Comparison of ENCODE assay signal across 19 cellular contexts in genomic region chr13:110581489-110582185, GRCh38. TPM values are rescaled to one million over a fixed set of nuclear protein-coding genes. Genes with fewer than 3 reads are reported as not detected.
DNase-seq lines count a peak whose midpoint lies in the region; ATAC-seq and TF ChIP-seq lines count a peak whose summit lies in the region.
"Had no signal": no experiment of that assay in that cellular context is flagged by ENCODE, and none has a peak within 500 bp of the region (broad histone marks: within the 10 kb centered on the region; RNA-seq: fewer than 3 reads in every experiment).

No MANE protein-coding gene starts in this region.

- no peak for DNase-seq in Caco-2
- no peak for DNase-seq in GM23338 (ENCODE audit: low spot score)
- DNase-seq in endodermal cell = peak; percentile 40
- no peak for DNase-seq in neuronal stem cell (ENCODE audit: low spot score)
- no peak for DNase-seq in activated CD8-positive, alpha-beta T cell treated with anti-CD3 and anti-CD28 coated beads, Interleukin-2, amount 10 ng/mL, durations not matched to agents 7 days and 5 days
- DNase-seq in H4 (ENCODE audit: low spot score) = no peak
- DNase-seq: CD4-positive, CD25-positive, alpha-beta regulatory T cell; DMS79; GOT3; NCI-H1092; NCI-H1436; NCI-H2029; NCI-H2171 treated with DMSO at 0.1 percent for 48 hours; NCI-H524 treated with DMSO at 0.1 percent for 48 hours; NCI-H82; Peyer's patch had no signal

- no peak overlapping the region for H3K23ac ChIP-seq in neuronal stem cell (ENCODE audit: low read depth, low read length, poor library complexity)

- H3K4me1 Mint-ChIP-seq in Caco-2 (ENCODE audit: low read depth, unreplicated experiment) = no peaks in the 10 kb centered on the region
- no peaks in the 10 kb centered on the region for H3K4me1 Mint-ChIP-seq in GM23338
- H3K4me1 Mint-ChIP-seq in endodermal cell = no peaks in the 10 kb centered on the region
- no peaks in the 10 kb centered on the region for H3K4me1 Mint-ChIP-seq in activated CD8-positive, alpha-beta T cell treated with anti-CD3 and anti-CD28 coated beads, Interleukin-2, amount 10 ng/mL, durations not matched to agents 7 days and 5 days (ENCODE audit: low read depth)
- H3K4me1 Mint-ChIP-seq: CD4-positive, CD25-positive, alpha-beta regulatory T cell had no signal

- no peak overlapping the region for H3K4me3 Mint-ChIP-seq in Caco-2 (ENCODE audit: unreplicated experiment)
- no peak overlapping the region for H3K4me3 Mint-ChIP-seq in GM23338
- H3K4me3 Mint-ChIP-seq in endodermal cell = no peak overlapping the region
- no peak overlapping the region for H3K4me3 Mint-ChIP-seq in activated CD8-positive, alpha-beta T cell treated with anti-CD3 and anti-CD28 coated beads, Interleukin-2, amount 10 ng/mL, durations not matched to agents 7 days and 5 days
- H3K4me3 Mint-ChIP-seq: CD4-positive, CD25-positive, alpha-beta regulatory T cell had no signal

- BruUV-seq in Caco-2 (replicated peaks; lab: Mats Ljungman, UMichigan) = no TSS peak

- H2AFZ ChIP-seq in GM23338 (peak overlapping the region; percentile 52; the same call in 1 of the 2 replicates), neuronal stem cell (ENCODE audit: low read length) (no peak overlapping the region)

- H2AK5ac ChIP-seq in neuronal stem cell (ENCODE audit: low read depth, low read length) = peak overlapping the region; percentile 34

- H3K9me3 ChIP-seq in Caco-2 (no peaks in the 10 kb centered on the region), endodermal cell (ENCODE audit: control insufficient read depth, low read length) (no peaks in the 10 kb centered on the region), neuronal stem cell (replicated peaks in 1 of 2; ENCODE audit: control insufficient read depth in 2 of 2, insufficient read depth in 1 of 2, low read depth in 1 of 2, low read length in 2 of 2) (peaks cover 0 to 2% of the 10 kb centered on the region in 2 donors)
- H3K9me3 ChIP-seq: Peyer's patch had no signal

- no peaks in the 10 kb centered on the region for H3K79me1 ChIP-seq in neuronal stem cell (ENCODE audit: low read depth, low read length)

- peaks cover 7% of the 10 kb centered on the region for H3K36me3 Mint-ChIP-seq in Caco-2 (ENCODE audit: insufficient read depth, unreplicated experiment)
- H3K36me3 Mint-ChIP-seq in GM23338 (ENCODE audit: low read depth) = no peaks in the 10 kb centered on the region
- no peaks in the 10 kb centered on the region for H3K36me3 Mint-ChIP-seq in endodermal cell (ENCODE audit: low read depth)
- no peaks in the 10 kb centered on the region for H3K36me3 Mint-ChIP-seq in activated CD8-positive, alpha-beta T cell treated with anti-CD3 and anti-CD28 coated beads, Interleukin-2, amount 10 ng/mL, durations not matched to agents 7 days and 5 days (ENCODE audit: low read depth)
- H3K36me3 Mint-ChIP-seq: CD4-positive, CD25-positive, alpha-beta regulatory T cell had no signal

- CTCF ChIA-PET in Caco-2 (lab: Charles Lee) = no interaction called here
- CTCF ChIA-PET in activated CD8-positive, alpha-beta T cell treated with anti-CD3 and anti-CD28 coated beads, Interleukin-2, amount 10 ng/mL, durations not matched to agents 7 days and 5 days (lab: Charles Lee) = interaction anchor here (0.6 kb wide), 1 partner anchor 645 kb away, joined by 3 read pairs; no protein-coding TSS in a partner anchor

- H3K4me1 ChIP-seq in Caco-2 = peaks cover 2% of the 10 kb centered on the region
- no peaks in the 10 kb centered on the region for H3K4me1 ChIP-seq in GM23338 (ENCODE audit: insufficient read depth)
- no peaks in the 10 kb centered on the region for H3K4me1 ChIP-seq in endodermal cell (ENCODE audit: control insufficient read depth, insufficient read depth, low read length)
- no peaks in the 10 kb centered on the region for H3K4me1 ChIP-seq in neuronal stem cell (ENCODE audit: control insufficient read depth in 2 of 2, insufficient read depth in 1 of 2, low read depth in 1 of 2, low read length in 2 of 2)
- H3K4me1 ChIP-seq: Peyer's patch had no signal

- peak overlapping the region; percentile 10 for H3K14ac ChIP-seq in neuronal stem cell (ENCODE audit: low read length)

- H3K27ac ChIP-seq in GM23338 (ENCODE audit: low read depth) = 0 out of 2 replicates have a peak overlapping the region, but pooled peaks have one; percentile 20
- no peak overlapping the region for H3K27ac ChIP-seq in endodermal cell (ENCODE audit: low read depth, low read length)
- H3K27ac ChIP-seq in neuronal stem cell (replicated peaks; ENCODE audit: low read length) = no peak overlapping the region
- H3K27ac ChIP-seq: Peyer's patch had no signal

- no peaks in the 10 kb centered on the region for H3K36me3 ChIP-seq in Caco-2 (ENCODE audit: control insufficient read depth, insufficient read depth, low read length)
- H3K36me3 ChIP-seq in GM23338 (ENCODE audit: insufficient read depth) = no peaks in the 10 kb centered on the region
- H3K36me3 ChIP-seq in endodermal cell (ENCODE audit: control insufficient read depth, insufficient read depth, low read length) = no peaks in the 10 kb centered on the region
- H3K36me3 ChIP-seq in neuronal stem cell (replicated peaks in 1 of 2; ENCODE audit: control insufficient read depth in 2 of 2, insufficient read depth in 2 of 2, low read length in 2 of 2) = peaks cover 0 to 2% of the 10 kb centered on the region in 2 donors
- H3K36me3 ChIP-seq: Peyer's patch had no signal

- intact Hi-C loops in Caco-2 (cut with micrococcal nuclease; ENCODE audit: unreplicated experiment) = no loop called here

- H3K4me2 ChIP-seq in GM23338 = no peak overlapping the region
- H3K4me2 ChIP-seq in neuronal stem cell (ENCODE audit: insufficient read depth, low read length, poor library complexity, severe bottlenecking) = no peak overlapping the region

- H3K4me3 ChIP-seq in Caco-2 (ENCODE audit: low read depth, low read length) (no peak overlapping the region), GM23338 (no peak overlapping the region), endodermal cell (ENCODE audit: low read length) (no peak overlapping the region), neuronal stem cell (ENCODE audit: low read length in 2 of 2) (no peak overlapping the region)
- H3K4me3 ChIP-seq: K562, Peyer's patch had no signal

- no peaks in the 10 kb centered on the region for H4K20me1 ChIP-seq in GM23338 (replicated peaks; ENCODE audit: insufficient read depth)

- no peak overlapping the region for H2BK5ac ChIP-seq in neuronal stem cell (ENCODE audit: low read length)

- no peak overlapping the region for H2BK15ac ChIP-seq in neuronal stem cell (ENCODE audit: low read length)

- no peak for ATAC-seq in GM23338
- no peak for ATAC-seq in activated CD8-positive, alpha-beta T cell treated with anti-CD3 and anti-CD28 coated beads, Interleukin-2, amount 10 ng/mL, durations not matched to agents 7 days and 5 days
- no peak for ATAC-seq in HG02938 (IDR thresholded peaks at IDR 0.05; ENCODE audit: unreplicated experiment)

- H3K4ac ChIP-seq in neuronal stem cell (ENCODE audit: low read length) = no peak overlapping the region

- no peaks in the 10 kb centered on the region for H3K27me3 Mint-ChIP-seq in Caco-2 (ENCODE audit: insufficient read depth, unreplicated experiment)
- H3K27me3 Mint-ChIP-seq in GM23338 (ENCODE audit: insufficient read depth, low read depth, poor library complexity) = no peaks in the 10 kb centered on the region
- H3K27me3 Mint-ChIP-seq in endodermal cell (ENCODE audit: insufficient read depth) = no peaks in the 10 kb centered on the region
- peaks cover 29% of the 10 kb centered on the region for H3K27me3 Mint-ChIP-seq in activated CD8-positive, alpha-beta T cell treated with anti-CD3 and anti-CD28 coated beads, Interleukin-2, amount 10 ng/mL, durations not matched to agents 7 days and 5 days (ENCODE audit: low read depth)

- H4K8ac ChIP-seq in neuronal stem cell (ENCODE audit: low read depth, low read length) = no peak overlapping the region

- H2BK120ac ChIP-seq in neuronal stem cell (ENCODE audit: low read depth, low read length) = no peak overlapping the region

- H3K9ac ChIP-seq in endodermal cell (ENCODE audit: extremely low read depth, low read length, poor library complexity, severe bottlenecking) = no peak overlapping the region
- no peak overlapping the region for H3K9ac ChIP-seq in neuronal stem cell (ENCODE audit: low read depth, low read length, poor library complexity)

- POLR2A ChIA-PET in Caco-2 (lab: Charles Lee) = no interaction called here
- POLR2A ChIA-PET in activated CD8-positive, alpha-beta T cell treated with anti-CD3 and anti-CD28 coated beads, Interleukin-2, amount 10 ng/mL, durations not matched to agents 7 days and 5 days (lab: Charles Lee) = interaction anchor here (0.6 kb wide), 1 partner anchor 234 kb away, joined by 3 read pairs; no protein-coding TSS in a partner anchor

- 93 to 94% methylated on average over 10 to 14 of the region's 14 CpGs for WGBS in endodermal cell (ENCODE audit: insufficient coverage in 1 of 2, insufficient read length in 1 of 2), 2 experiments
- no CpG with 5 or more reads among the region's 14 CpGs for WGBS in neuronal stem cell (ENCODE audit: extremely low coverage in 2 of 2, insufficient read length in 2 of 2, insufficient replicate concordance in 1 of 2), 2 donors

- H3K79me2 ChIP-seq in GM23338 (replicated peaks; ENCODE audit: insufficient read depth) = no peaks in the 10 kb centered on the region

- H4K91ac ChIP-seq in neuronal stem cell (ENCODE audit: low read depth, low read length, poor library complexity) = no peak overlapping the region

- no peaks in the 10 kb centered on the region for H3K9me2 ChIP-seq in GM23338 (ENCODE audit: insufficient read depth)

- H3F3A ChIP-seq in GM23338 (replicated peaks; ENCODE audit: low read depth) = no peaks in the 10 kb centered on the region

- H3K9me3 Mint-ChIP-seq in Caco-2 (ENCODE audit: unreplicated experiment) = peaks cover 8% of the 10 kb centered on the region
- H3K9me3 Mint-ChIP-seq in GM23338 = no peaks in the 10 kb centered on the region
- H3K9me3 Mint-ChIP-seq in endodermal cell = no peaks in the 10 kb centered on the region
- H3K9me3 Mint-ChIP-seq in activated CD8-positive, alpha-beta T cell treated with anti-CD3 and anti-CD28 coated beads, Interleukin-2, amount 10 ng/mL, durations not matched to agents 7 days and 5 days (ENCODE audit: insufficient read depth) = no peaks in the 10 kb centered on the region

- H2BK12ac ChIP-seq in neuronal stem cell (ENCODE audit: low read length) = no peak overlapping the region

- H3K27me3 ChIP-seq in Caco-2 (replicated peaks; ENCODE audit: control insufficient read depth, insufficient read depth, low read length) = no peaks in the 10 kb centered on the region
- H3K27me3 ChIP-seq in GM23338 (ENCODE audit: insufficient read depth) = no peaks in the 10 kb centered on the region
- H3K27me3 ChIP-seq in endodermal cell (ENCODE audit: control insufficient read depth, insufficient read depth, low read length, poor library complexity, severe bottlenecking) = no peaks in the 10 kb centered on the region
- H3K27me3 ChIP-seq in neuronal stem cell (ENCODE audit: control insufficient read depth in 3 of 3, insufficient read depth in 3 of 3, low read depth in 1 of 3, low read length in 3 of 3) = peaks cover 0 to 2% (median 0%) of the 10 kb centered on the region in 3 experiments
- H3K27me3 ChIP-seq: Peyer's patch had no signal

- no peak overlapping the region for H3K18ac ChIP-seq in neuronal stem cell (ENCODE audit: low read length)

- H3K27ac Mint-ChIP-seq in Caco-2 (ENCODE audit: unreplicated experiment) = peak overlapping the region; percentile 7
- H3K27ac Mint-ChIP-seq in GM23338 = no peak overlapping the region
- no peak overlapping the region for H3K27ac Mint-ChIP-seq in endodermal cell
- H3K27ac Mint-ChIP-seq in activated CD8-positive, alpha-beta T cell treated with anti-CD3 and anti-CD28 coated beads, Interleukin-2, amount 10 ng/mL, durations not matched to agents 7 days and 5 days = no peak overlapping the region

- TF ChIP-seq CTCF in Caco-2 (IDR thresholded peaks at IDR 0.05; ENCODE audit: insufficient read depth in 1 of 2, low read depth in 1 of 2, low read length in 1 of 2, severe bottlenecking in 1 of 2, unreplicated experiment in 1 of 2) = no peak
- no peak for TF ChIP-seq CTCF in GM23338 (conservative IDR thresholded peaks at IDR 0.05; ENCODE audit: low read depth in 2 of 2)
- TF ChIP-seq CTCF in endodermal cell (conservative IDR thresholded peaks at IDR 0.05) = no peak

RNA-seq across cellular contexts. Expression of gene RAB20, which starts 20.1 kb away (rescaled TPM):
- total RNA-seq in Caco-2 (2022) = 37.9 and 40.1 TPM in 2 replicates
- 26.6 and 32.1 TPM in 2 replicates for total RNA-seq in GM23338 (2014; rRNA removed; shearing (Covaris generic))
- 11.8 and 12.3 TPM in 2 replicates for polyA plus RNA-seq in GM23338 (2016; fragmentation: Nextera tagmentation; extraction: Ambion mirVana)
- total RNA-seq in endodermal cell = 10 to 100 TPM; 12.6 to 14.2 TPM
- 5.4 TPM for polyA plus RNA-seq in endodermal cell (2013, experiment 1 of 2)
- 6.1 TPM for polyA plus RNA-seq in endodermal cell (2013, experiment 2 of 2)
- polyA plus RNA-seq in neuronal stem cell (2013, experiment 1 of 2) = 0.56 TPM
- polyA plus RNA-seq in neuronal stem cell (2013, experiment 2 of 2) = 0.76 TPM
- total RNA-seq in activated CD8-positive, alpha-beta T cell treated with anti-CD3 and anti-CD28 coated beads, Interleukin-2, amount 10 ng/mL, durations not matched to agents 7 days and 5 days = 1 to 10 TPM; 3.9 to 4.2 TPM
- total RNA-seq in H4 (2014; rRNA removed; shearing (Covaris generic)) = 12.3 and 14.6 TPM in 2 replicates
- total RNA-seq: CD4-positive, CD25-positive, alpha-beta regulatory T cell; OCI-LY7 had no signal

RNA-seq across cellular contexts. Expression of gene NAXD, which starts 33.7 kb away (rescaled TPM):
- total RNA-seq in Caco-2 (2022) = 48.8 and 51.5 TPM in 2 replicates
- total RNA-seq in GM23338 (2014; rRNA removed; shearing (Covaris generic)) = 16.1 and 18.5 TPM in 2 replicates
- 15.3 and 16.9 TPM in 2 replicates for polyA plus RNA-seq in GM23338 (2016; fragmentation: Nextera tagmentation; extraction: Ambion mirVana)
- total RNA-seq in endodermal cell = 10 to 100 TPM; 31.3 to 33.4 TPM
- polyA plus RNA-seq in endodermal cell (2013, experiment 1 of 2) = 23.2 TPM
- 22.0 TPM for polyA plus RNA-seq in endodermal cell (2013, experiment 2 of 2)
- polyA plus RNA-seq in neuronal stem cell (2013, experiment 1 of 2) = 18.7 TPM
- 18.2 TPM for polyA plus RNA-seq in neuronal stem cell (2013, experiment 2 of 2)
- total RNA-seq in activated CD8-positive, alpha-beta T cell treated with anti-CD3 and anti-CD28 coated beads, Interleukin-2, amount 10 ng/mL, durations not matched to agents 7 days and 5 days = 10 to 100 TPM; 23.7 to 24.3 TPM
- 10.0 and 10.1 TPM in 2 replicates for total RNA-seq in H4 (2014; rRNA removed; shearing (Covaris generic))
